In the genomic region with DNA sequence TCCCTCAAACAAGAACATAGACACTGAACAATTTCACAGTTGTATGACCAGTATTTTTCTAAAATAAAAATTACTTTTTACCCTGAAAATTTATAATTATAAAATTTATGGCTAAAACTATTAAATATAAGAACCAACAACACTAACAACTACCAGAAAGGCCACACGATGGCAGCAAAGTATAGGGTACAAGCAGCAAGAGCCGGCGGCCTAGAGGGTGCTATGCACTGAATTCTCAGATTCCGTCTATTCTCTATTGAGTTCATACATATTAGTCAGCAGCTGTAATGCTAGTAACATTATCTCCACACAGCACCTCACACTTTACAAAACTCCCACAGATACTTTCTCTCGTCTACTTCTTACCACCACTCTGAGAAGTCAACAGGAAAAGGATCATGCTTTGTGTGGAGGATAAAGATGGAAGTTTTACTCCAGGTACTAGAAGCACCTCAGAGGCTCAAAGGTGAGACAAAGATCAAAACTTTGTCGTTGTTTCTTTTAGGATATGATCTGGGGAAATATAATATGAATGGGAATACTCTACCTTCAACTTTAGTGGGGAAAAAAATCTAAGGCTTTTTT, we compare ENCODE assay signal across 7 cellular contexts.
DNase-seq lines count a peak whose midpoint lies in the region; ATAC-seq, FAIRE-seq and TF ChIP-seq lines count a peak whose summit lies in the region.

No MANE protein-coding gene starts in this region.

- H3K36me3 Mint-ChIP-seq in activated naive CD8-positive, alpha-beta T cell treated with anti-CD3 and anti-CD28 coated beads, Interleukin-2, amount 50 U/mL, for 24 hours (ENCODE audit: low read depth) = no peaks in the 10 kb centered on the region

- ATAC-seq in HG02759 (IDR thresholded peaks at IDR 0.05; ENCODE audit: unreplicated experiment) (peak; percentile 81), left cardiac atrium (peak; percentile 69 to 87), sciatic nerve (peak; percentile 81)
- ATAC-seq in activated naive CD8-positive, alpha-beta T cell treated with anti-CD3 and anti-CD28 coated beads, Interleukin-2, amount 50 U/mL, for 24 hours = peak; percentile 75

- H3K9me3 Mint-ChIP-seq in activated naive CD8-positive, alpha-beta T cell treated with anti-CD3 and anti-CD28 coated beads, Interleukin-2, amount 50 U/mL, for 24 hours = no peaks in the 10 kb centered on the region

- DNase-seq in GM12892 (ENCODE audit: insufficient read length) (peak; percentile 8), NCI-H1105 treated with DMSO at 0.1 percent for 48 hours (lab: John Stamatoyannopoulos, UW) (peak; percentile 85), SKM-1 treated with dmso at 0.1 percent for 144 hours (lab: John Stamatoyannopoulos, UW; ENCODE audit: unreplicated experiment) (peak; percentile 74), left cardiac atrium (peak; percentile 80), sciatic nerve (ENCODE audit: low spot score) (peak; percentile 86)
- DNase-seq in activated naive CD8-positive, alpha-beta T cell treated with anti-CD3 and anti-CD28 coated beads, Interleukin-2, amount 50 U/mL, for 24 hours = peak; percentile 64

- peaks cover 5% of the 10 kb centered on the region for H3K4me1 Mint-ChIP-seq in activated naive CD8-positive, alpha-beta T cell treated with anti-CD3 and anti-CD28 coated beads, Interleukin-2, amount 50 U/mL, for 24 hours

- peak; percentile 68 for FAIRE-seq in GM12892 (lab: Jason Lieb, UNC)

- TF ChIP-seq POLR2A in GM12892 (IDR thresholded peaks at IDR 0.05; ENCODE audit: low read depth, low read length) = no peak

- H3K27me3 Mint-ChIP-seq in activated naive CD8-positive, alpha-beta T cell treated with anti-CD3 and anti-CD28 coated beads, Interleukin-2, amount 50 U/mL, for 24 hours = peaks cover 10% of the 10 kb centered on the region

- H3K27ac Mint-ChIP-seq in activated naive CD8-positive, alpha-beta T cell treated with anti-CD3 and anti-CD28 coated beads, Interleukin-2, amount 50 U/mL, for 24 hours = no peak overlapping the region

- intact Hi-C loops in left cardiac atrium (cut with DNase I) = loop anchor here (1.0 to 10.0 kb wide), 5 partner anchors 206 to 998 kb away; no protein-coding TSS in a partner anchor
- intact Hi-C loops in sciatic nerve (cut with DNase I) = loop anchor here (5.0 to 10.0 kb wide), 2 partner anchors 236 to 1008 kb away; no protein-coding TSS in a partner anchor

- no peak overlapping the region for H3K4me3 Mint-ChIP-seq in activated naive CD8-positive, alpha-beta T cell treated with anti-CD3 and anti-CD28 coated beads, Interleukin-2, amount 50 U/mL, for 24 hours

Comparison
In these comparisons a context has a peak if more than half of its experiments do, and no peak if none do; other contexts are left out.
1. Peak in every context shown above with its lines: DNase-seq and ATAC-seq.
2. DNase-seq: peak in every context shown above with its lines; median percentile 86 in sciatic nerve; 85 in NCI-H1105 treated with DMSO at 0.1 percent for 48 hours; 80 in left cardiac atrium; 74 in SKM-1 treated with dmso at 0.1 percent for 144 hours; 64 in activated naive CD8-positive, alpha-beta T cell treated with anti-CD3 and anti-CD28 coated beads, Interleukin-2, amount 50 U/mL, for 24 hours; 8 in GM12892.